Comparison of ENCODE assay signal across 9 cellular contexts in the genomic region with DNA sequence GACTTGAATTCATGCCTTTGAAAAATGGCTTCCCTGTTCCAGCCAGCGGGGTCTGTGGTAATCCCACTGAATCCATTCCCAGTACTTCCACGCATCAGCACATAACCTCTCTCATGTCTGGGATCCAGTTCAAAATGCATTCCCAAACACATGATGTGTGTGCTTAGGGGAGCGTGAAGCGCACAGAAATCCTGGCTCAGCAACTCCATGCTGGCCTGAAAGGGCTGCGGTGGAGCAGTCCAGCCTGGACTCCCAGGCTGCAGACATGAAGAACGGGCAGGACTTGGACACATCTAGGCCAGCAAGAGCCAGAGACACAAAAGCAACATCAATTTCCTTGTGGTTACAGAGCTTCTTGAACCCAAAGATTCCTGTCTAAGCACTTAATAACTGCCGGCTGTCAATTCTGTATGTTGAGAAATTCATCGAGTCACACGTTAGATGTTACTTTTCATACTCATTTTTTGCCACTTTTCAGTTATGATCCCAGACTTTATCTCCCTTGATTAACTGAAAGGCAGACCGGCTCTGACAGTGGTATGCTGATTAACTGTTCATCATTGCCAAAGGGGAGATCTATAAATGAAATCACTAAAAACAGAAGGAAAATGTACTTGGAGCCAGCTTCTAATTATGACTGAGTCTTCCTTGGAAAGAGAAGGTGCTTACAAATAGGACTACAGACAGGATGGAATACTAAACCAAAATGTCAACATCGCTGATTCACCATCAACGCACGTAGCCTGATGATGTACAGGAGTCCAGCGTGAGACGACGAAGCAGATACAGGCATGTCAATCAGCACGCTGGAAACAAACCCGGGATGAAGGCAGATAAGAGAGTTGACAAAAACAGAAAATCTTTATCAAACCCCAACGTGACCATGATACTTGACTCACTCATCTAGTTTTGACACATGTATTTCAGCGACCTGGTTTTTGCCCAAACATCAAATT. TPM values are rescaled to one million over a fixed set of nuclear protein-coding genes. Genes with fewer than 3 reads are reported as not detected.
DNase-seq lines count a peak whose midpoint lies in the region; ATAC-seq, FAIRE-seq and TF ChIP-seq lines count a peak whose summit lies in the region.
"Had no signal": no experiment of that assay in that cellular context is flagged by ENCODE, and none has a peak within 500 bp of the region (broad histone marks: within the 10 kb centered on the region; RNA-seq: fewer than 3 reads in every experiment).

No MANE protein-coding gene starts in this region.

- peak overlapping the region; percentile 41 to 81 for H3K27ac ChIP-seq in left lung
- H3K27ac ChIP-seq in WERI-Rb-1 = no peak overlapping the region
- H3K27ac ChIP-seq: cardiac muscle cell had no signal

- H3K4me3 ChIP-seq in astrocyte of the cerebellum (ENCODE audit: low read depth, low read length) (no peak overlapping the region), left lung (no peak overlapping the region), WERI-Rb-1 (ENCODE audit: low read depth, low read length) (no peak overlapping the region)
- H3K4me3 ChIP-seq: cardiac muscle cell had no signal

- H3K27me3 ChIP-seq in left lung = no peaks in the 10 kb centered on the region
- no peaks in the 10 kb centered on the region for H3K27me3 ChIP-seq in WERI-Rb-1 (ENCODE audit: insufficient read depth, low read depth, severe bottlenecking)
- H3K27me3 ChIP-seq: cardiac muscle cell had no signal

- TF ChIP-seq CTCF in astrocyte of the cerebellum (IDR thresholded peaks at IDR 0.05; ENCODE audit: low read depth, low read length, missing control alignments) (peak; percentile 7), left lung (IDR thresholded peaks at IDR 0.05) (no peak), WERI-Rb-1 (IDR thresholded peaks at IDR 0.05; ENCODE audit: low read depth, low read length) (no peak)

- H3K9me3 ChIP-seq in left lung = no peaks in the 10 kb centered on the region
- H3K9me3 ChIP-seq in WERI-Rb-1 (ENCODE audit: severe bottlenecking) = no peaks in the 10 kb centered on the region

- no peaks in the 10 kb centered on the region for H3K36me3 ChIP-seq in left lung
- no peaks in the 10 kb centered on the region for H3K36me3 ChIP-seq in WERI-Rb-1
- H3K36me3 ChIP-seq: cardiac muscle cell had no signal

- intact Hi-C loops in left lung (cut with DNase I) = loop anchor here in 1 of 2 donors (10.0 kb wide), 1 partner anchor 69 kb away; a partner anchor contains a TSS

- in situ Hi-C loops in astrocyte of the cerebellum (cut with HindIII; ENCODE audit: low sequenced_read_pairs) = no loop called here

- DNase-seq in RCC 7860 (ENCODE audit: low spot score) (peak; percentile 88), astrocyte of the cerebellum (ENCODE audit: low read depth) (peak; percentile 98), left lung (peak in 1 of 2 donors; percentile 72), stromal cell of bone marrow (ENCODE audit: low read depth) (peak; percentile 91), WERI-Rb-1 (no peak)

- peak; percentile 89 for FAIRE-seq in RCC 7860 (lab: Jason Lieb, UNC)

- H3K4me1 ChIP-seq in left lung = peaks cover 22 to 74% of the 10 kb centered on the region in 2 donors

- ATAC-seq in left lung = peak; percentile 77
- ATAC-seq in GM19023 (IDR thresholded peaks at IDR 0.05; ENCODE audit: unreplicated experiment) = no peak
- no peak for ATAC-seq in HG02798 (IDR thresholded peaks at IDR 0.05; ENCODE audit: poor library complexity, unreplicated experiment)
- no peak for ATAC-seq in GM18502 (IDR thresholded peaks at IDR 0.05; ENCODE audit: poor library complexity, unreplicated experiment)

RNA-seq across cellular contexts. Expression of a gene that starts 23.0 kb away (rescaled TPM):
- total RNA-seq in left lung = 10 to 100 TPM; 48.6 to 52.7 TPM

RNA-seq across cellular contexts. Expression of a gene that starts 42.2 kb away (rescaled TPM):
- 1 to 10 TPM; 5.2 to 7.6 TPM for total RNA-seq in left lung
